8 cellular contexts compared by ENCODE assay signal in the genomic region with DNA sequence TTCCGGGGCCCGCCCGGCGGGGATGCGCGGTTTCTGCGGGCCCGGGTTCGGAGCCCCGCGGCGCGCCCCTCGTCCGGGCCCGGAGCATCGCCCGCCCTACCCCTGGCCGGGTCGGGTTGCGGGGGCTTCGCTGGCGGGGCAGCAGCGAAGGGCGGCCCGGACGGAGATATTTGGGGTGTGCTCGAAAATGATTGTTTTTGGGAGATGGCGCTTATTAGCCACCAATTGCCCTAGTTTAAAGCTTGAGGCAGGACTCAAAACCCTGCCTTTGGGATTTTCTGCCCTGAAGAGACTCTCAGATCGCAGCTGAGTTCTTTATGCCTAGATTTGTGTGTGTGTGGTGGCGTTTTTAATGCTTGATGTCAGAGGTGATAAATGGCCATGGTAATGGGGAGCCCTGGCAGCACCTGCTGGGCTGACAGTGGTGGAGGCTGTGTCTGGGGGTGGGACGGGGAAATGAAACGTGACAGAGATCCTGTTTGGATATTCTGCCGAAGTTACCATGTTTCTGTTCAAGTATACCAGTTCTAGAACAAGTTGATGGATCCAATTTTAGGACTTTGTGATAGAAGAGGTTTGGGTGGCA. TPM values are rescaled to one million over a fixed set of nuclear protein-coding genes. Genes with fewer than 3 reads are reported as not detected.
DNase-seq lines count a peak whose midpoint lies in the region; ATAC-seq and TF ChIP-seq lines count a peak whose summit lies in the region.

No MANE protein-coding gene starts in this region.

- POLR2A ChIA-PET in naive thymus-derived CD8-positive, alpha-beta T cell (lab: Charles Lee) = interaction anchor here (0.6 to 3.5 kb wide), 6 partner anchors 12 to 1811 kb away, joined by 3 to 33 read pairs (median 8); partner anchors contain the start of genes HTD2, PDHB, PXK and RPP14

- H3K4me1 ChIP-seq in DOHH2 (ENCODE audit: control insufficient read depth, low read length) (peaks cover 54% of the 10 kb centered on the region), HAP-1 (peaks cover 42% of the 10 kb centered on the region), duodenal mucosa (ENCODE audit: control insufficient read depth in 1 of 2, insufficient read depth in 2 of 2, low read length in 2 of 2) (peaks cover 26 to 43% of the 10 kb centered on the region in 2 donors)

- no peak for TF ChIP-seq CTCF in DOHH2 (IDR thresholded peaks at IDR 0.05; ENCODE audit: low read depth, low read length, poor library complexity, severe bottlenecking)

- peaks cover 5% of the 10 kb centered on the region; the same call in 1 of the 2 replicates for H3F3A ChIP-seq in DOHH2 (ENCODE audit: control insufficient read depth, insufficient read depth)

- H3K79me2 ChIP-seq in DOHH2 (ENCODE audit: control insufficient read depth, low read length) = peaks cover 55% of the 10 kb centered on the region

- peak overlapping the region; percentile 72 for H3K4me2 ChIP-seq in DOHH2 (ENCODE audit: low read length)

- peak in 1 of 2 donors; percentile 31 for ATAC-seq in naive thymus-derived CD8-positive, alpha-beta T cell

- H3K9me3 ChIP-seq in DOHH2 (ENCODE audit: control insufficient read depth, insufficient read depth, low read length) = no peaks in the 10 kb centered on the region
- no peaks in the 10 kb centered on the region for H3K9me3 ChIP-seq in HAP-1
- H3K9me3 ChIP-seq in duodenal mucosa (ENCODE audit: control insufficient read depth in 1 of 2, low read length in 2 of 2) = no peaks in the 10 kb centered on the region

- H3K36me3 ChIP-seq in DOHH2 (ENCODE audit: control insufficient read depth, low read length) (no peaks in the 10 kb centered on the region; the same call in 1 of the 2 replicates), HAP-1 (replicated peaks) (no peaks in the 10 kb centered on the region), duodenal mucosa (ENCODE audit: control insufficient read depth in 1 of 2, insufficient read depth in 2 of 2, low read length in 2 of 2) (no peaks in the 10 kb centered on the region)

- H4K20me1 ChIP-seq in DOHH2 (ENCODE audit: control insufficient read depth, insufficient read depth, low read depth, low read length) = peaks cover 10% of the 10 kb centered on the region

- peaks cover 49% of the 10 kb centered on the region for H3K27me3 Mint-ChIP-seq in T-helper 1 cell treated with Interleukin-12 subunit alpha and Interleukin-12 subunit beta and Interleukin-4 antibody, amounts not matched to agents 30 μg/mL and 1 μg/mL, for 36 hours (ENCODE audit: low read depth)
- no peaks in the 10 kb centered on the region for H3K27me3 Mint-ChIP-seq in naive thymus-derived CD8-positive, alpha-beta T cell

- H3K4me1 Mint-ChIP-seq in T-helper 1 cell treated with Interleukin-12 subunit alpha and Interleukin-12 subunit beta and Interleukin-4 antibody, amounts not matched to agents 30 μg/mL and 1 μg/mL, for 36 hours (ENCODE audit: low read depth) = peaks cover 41% of the 10 kb centered on the region
- peaks cover 36 to 64% (median 61%) of the 10 kb centered on the region in 4 donors for H3K4me1 Mint-ChIP-seq in naive thymus-derived CD8-positive, alpha-beta T cell

- DNase-seq in HAP-1 (ENCODE audit: low spot score in 2 of 2) (peak in 1 of 2 experiments; percentile 16), DMS153 treated with DMSO at 0.1 percent for 48 hours (lab: John Stamatoyannopoulos, UW; ENCODE audit: unreplicated experiment) (no peak), NCI-H226 (no peak), iPS-NIHi11 (ENCODE audit: low spot score) (no peak)
- peak in 7 of 10 donors; percentile 12 to 41 (median 25) for DNase-seq in naive thymus-derived CD8-positive, alpha-beta T cell

- H3K9ac ChIP-seq in duodenal mucosa (ENCODE audit: low read depth in 1 of 2, low read length in 2 of 2) = peak overlapping the region; percentile 60 to 85

- H3K27ac ChIP-seq in DOHH2 (ENCODE audit: low read depth, low read length) (no peak overlapping the region), duodenal mucosa (ENCODE audit: low read depth, low read length) (no peak overlapping the region)

- no peaks in the 10 kb centered on the region for H3K9me2 ChIP-seq in DOHH2 (replicated peaks; ENCODE audit: control insufficient read depth, low read length)

- H3K27me3 ChIP-seq in DOHH2 (ENCODE audit: control insufficient read depth, low read length) = peaks cover 23% of the 10 kb centered on the region
- H3K27me3 ChIP-seq in HAP-1 (ENCODE audit: low read depth) = no peaks in the 10 kb centered on the region
- no peaks in the 10 kb centered on the region for H3K27me3 ChIP-seq in duodenal mucosa (ENCODE audit: control insufficient read depth in 1 of 2, insufficient read depth in 2 of 2, low read length in 2 of 2)

- peak overlapping the region; percentile 78 for H3K4me3 ChIP-seq in DOHH2 (ENCODE audit: low read length)
- peak overlapping the region; percentile 60 for H3K4me3 ChIP-seq in HAP-1
- H3K4me3 ChIP-seq in duodenal mucosa (ENCODE audit: low read depth in 1 of 2, low read length in 2 of 2) = peak overlapping the region; percentile 79 to 84

- H3K36me3 Mint-ChIP-seq in T-helper 1 cell treated with Interleukin-12 subunit alpha and Interleukin-12 subunit beta and Interleukin-4 antibody, amounts not matched to agents 30 μg/mL and 1 μg/mL, for 36 hours (ENCODE audit: low read depth) = peaks cover 5% of the 10 kb centered on the region
- H3K36me3 Mint-ChIP-seq in naive thymus-derived CD8-positive, alpha-beta T cell = no peaks in the 10 kb centered on the region

- H3K9me3 Mint-ChIP-seq in T-helper 1 cell treated with Interleukin-12 subunit alpha and Interleukin-12 subunit beta and Interleukin-4 antibody, amounts not matched to agents 30 μg/mL and 1 μg/mL, for 36 hours = no peaks in the 10 kb centered on the region
- no peaks in the 10 kb centered on the region for H3K9me3 Mint-ChIP-seq in naive thymus-derived CD8-positive, alpha-beta T cell

- H3K4me3 Mint-ChIP-seq in T-helper 1 cell treated with Interleukin-12 subunit alpha and Interleukin-12 subunit beta and Interleukin-4 antibody, amounts not matched to agents 30 μg/mL and 1 μg/mL, for 36 hours = peak overlapping the region; percentile 91
- peak overlapping the region; percentile 84 to 98 (median 94) for H3K4me3 Mint-ChIP-seq in naive thymus-derived CD8-positive, alpha-beta T cell

- H3K27ac Mint-ChIP-seq in T-helper 1 cell treated with Interleukin-12 subunit alpha and Interleukin-12 subunit beta and Interleukin-4 antibody, amounts not matched to agents 30 μg/mL and 1 μg/mL, for 36 hours = peak overlapping the region; percentile 83
- H3K27ac Mint-ChIP-seq in naive thymus-derived CD8-positive, alpha-beta T cell = peak overlapping the region; percentile 70 to 96 (median 90)

- in situ Hi-C loops in HAP-1 (cut with MboI; ENCODE audit: low sequenced_read_pairs) = loop anchor here (10.0 kb wide), 1 partner anchor 168 kb away; no protein-coding TSS in a partner anchor

RNA-seq across cellular contexts. Expression of gene KCTD6, which starts 0.6 kb away (rescaled TPM):
- 10 to 100 TPM in 1 of 2 experiments, 1 to 10 TPM in 1; 9.8 to 10.3 TPM for total RNA-seq in naive thymus-derived CD8-positive, alpha-beta T cell
- 1 to 10 TPM; 5.5 to 8.8 (median 8.4) TPM for polyA plus RNA-seq in naive thymus-derived CD8-positive, alpha-beta T cell

RNA-seq across cellular contexts. Expression of gene ACOX2, which starts 44.5 kb away (rescaled TPM):
- not detected for total RNA-seq in naive thymus-derived CD8-positive, alpha-beta T cell
- not detected for polyA plus RNA-seq in naive thymus-derived CD8-positive, alpha-beta T cell

RNA-seq across cellular contexts. Expression of gene PDHB, which starts 58.8 kb away (rescaled TPM):
- total RNA-seq in naive thymus-derived CD8-positive, alpha-beta T cell = 10 to 100 TPM; 60.2 to 66.4 TPM
- polyA plus RNA-seq in naive thymus-derived CD8-positive, alpha-beta T cell = 100 to 1,000 TPM in 1 of 3 donors, 10 to 100 TPM in 2; 92.2 to 120 (median 95.3) TPM

Comparison
In these comparisons a context has a peak if more than half of its experiments do, and no peak if none do; other contexts are left out.
1. DNase-seq: peak in naive thymus-derived CD8-positive, alpha-beta T cell (7 of 10); none in DMS153 treated with DMSO at 0.1 percent for 48 hours (single experiment), NCI-H226 (single experiment) and iPS-NIHi11 (single experiment).
2. Peak in every context shown above with its lines, with median percentiles within 50 percentile points of each other: H3K4me3 ChIP-seq.